Comparison of ENCODE assay signal across 23 cellular contexts in genomic region chr4:189124791-189125190, GRCh38.
"Had no signal": no experiment of that assay in that cellular context is flagged by ENCODE, and none has a peak within 500 bp of the region (broad histone marks: within the 10 kb centered on the region; RNA-seq: fewer than 3 reads in every experiment).

No MANE protein-coding gene starts in this region.

- H3K27me3 Mint-ChIP-seq: naive thymus-derived CD4-positive, alpha-beta T cell; stimulated activated naive B cell treated with anti-CD40 and anti-IgM and Interleukin-4, amounts not matched to agents 10 μg/mL and 1 μg/mL and 100 μg/mL, for 72 hours; stimulated activated naive CD8-positive, alpha-beta T cell treated with anti-CD3 and anti-CD28 coated beads, Interleukin-15, Interleukin-2, amounts not matched to agents 100 ng/mL and 50 ng/mL, for 24 hours had no signal

- H3K27me3 ChIP-seq: neural progenitor cell, pancreas, right atrium auricular region, suprapubic skin, testis, tibial artery, transverse colon, upper lobe of right lung, uterus had no signal

- DNase-seq: naive thymus-derived CD4-positive, alpha-beta T cell; natural killer cell; stimulated activated CD4-positive, alpha-beta T cell treated with anti-CD3 and anti-CD28 coated beads, Interleukin-15, amount 100 ng/mL, for 24 hours; stimulated activated CD4-positive, alpha-beta T cell treated with anti-CD3 and anti-CD28 coated beads, Interleukin-2, amount 100 ng/mL, for 24 hours; stimulated activated CD4-positive, alpha-beta T cell treated with anti-CD3 and anti-CD28 coated beads, Interleukin-2, amount 100 ng/mL, for 48 hours; stimulated activated CD4-positive, alpha-beta T cell treated with anti-CD3 and anti-CD28 coated beads, Interleukin-4, amount 100 ng/mL, for 24 hours; stimulated activated naive B cell treated with anti-CD40 and anti-IgM and Interleukin-4, amounts not matched to agents 10 μg/mL and 1 μg/mL and 100 μg/mL, for 72 hours; stimulated activated naive CD4-positive, alpha-beta T cell treated with Interleukin-2 at 50 U/mL for 16 hours; tibial artery; transverse colon; upper lobe of right lung; uterus had no signal

- H2AFZ ChIP-seq: neural progenitor cell had no signal

- H3K9me3 ChIP-seq: pancreas, prostate gland, right atrium auricular region, suprapubic skin, testis, tibial artery, upper lobe of right lung, uterus had no signal

- ATAC-seq: naive thymus-derived CD4-positive, alpha-beta T cell; natural killer cell; stimulated activated effector memory CD8-positive, alpha-beta T cell treated with anti-CD3 and anti-CD28 coated beads, Interleukin-12 subunit alpha, Interleukin-12 subunit beta, amount 100 ng/mL, for 72 hours; stimulated activated naive B cell treated with anti-CD40 and anti-IgM and Interleukin-4, amounts not matched to agents 10 μg/mL and 1 μg/mL and 100 μg/mL, for 72 hours; upper lobe of right lung had no signal

- H3K4me3 Mint-ChIP-seq: naive thymus-derived CD4-positive, alpha-beta T cell; natural killer cell; nephron; neural progenitor cell; stimulated activated effector memory CD8-positive, alpha-beta T cell treated with anti-CD3 and anti-CD28 coated beads, Interleukin-12 subunit alpha, Interleukin-12 subunit beta, amount 100 ng/mL, for 72 hours; stimulated activated naive B cell treated with anti-CD40 and anti-IgM and Interleukin-4, amounts not matched to agents 10 μg/mL and 1 μg/mL and 100 μg/mL, for 72 hours; stimulated activated naive CD8-positive, alpha-beta T cell treated with anti-CD3 and anti-CD28 coated beads, Interleukin-15, Interleukin-2, amounts not matched to agents 100 ng/mL and 50 ng/mL, for 24 hours; type B pancreatic cell had no signal

- H3K36me3 Mint-ChIP-seq: naive thymus-derived CD4-positive, alpha-beta T cell; neural progenitor cell; stimulated activated effector memory CD8-positive, alpha-beta T cell treated with anti-CD3 and anti-CD28 coated beads, Interleukin-12 subunit alpha, Interleukin-12 subunit beta, amount 100 ng/mL, for 72 hours; stimulated activated naive B cell treated with anti-CD40 and anti-IgM and Interleukin-4, amounts not matched to agents 10 μg/mL and 1 μg/mL and 100 μg/mL, for 72 hours; type B pancreatic cell had no signal

- H3K9me3 Mint-ChIP-seq: type B pancreatic cell had no signal

- H3K4me1 Mint-ChIP-seq: naive thymus-derived CD4-positive, alpha-beta T cell; natural killer cell; nephron; neural progenitor cell; stimulated activated effector memory CD8-positive, alpha-beta T cell treated with anti-CD3 and anti-CD28 coated beads, Interleukin-12 subunit alpha, Interleukin-12 subunit beta, amount 100 ng/mL, for 72 hours; stimulated activated naive B cell treated with anti-CD40 and anti-IgM and Interleukin-4, amounts not matched to agents 10 μg/mL and 1 μg/mL and 100 μg/mL, for 72 hours had no signal

- H3K4me2 ChIP-seq: neural progenitor cell had no signal

- H3K4me1 ChIP-seq: neural progenitor cell, pancreas, prostate gland, right atrium auricular region, suprapubic skin, testis, tibial artery, transverse colon, upper lobe of right lung, uterus had no signal

- H3K27ac ChIP-seq: neural progenitor cell, pancreas, prostate gland, right atrium auricular region, skin epidermis, suprapubic skin, testis, tibial artery, transverse colon, upper lobe of right lung, uterus had no signal

- H3K27ac Mint-ChIP-seq: naive thymus-derived CD4-positive, alpha-beta T cell; natural killer cell; neural progenitor cell; stimulated activated effector memory CD8-positive, alpha-beta T cell treated with anti-CD3 and anti-CD28 coated beads, Interleukin-12 subunit alpha, Interleukin-12 subunit beta, amount 100 ng/mL, for 72 hours; stimulated activated naive B cell treated with anti-CD40 and anti-IgM and Interleukin-4, amounts not matched to agents 10 μg/mL and 1 μg/mL and 100 μg/mL, for 72 hours; stimulated activated naive CD8-positive, alpha-beta T cell treated with anti-CD3 and anti-CD28 coated beads, Interleukin-15, Interleukin-2, amounts not matched to agents 100 ng/mL and 50 ng/mL, for 24 hours; type B pancreatic cell had no signal

- H3K9ac ChIP-seq: neural progenitor cell had no signal

- H3K36me3 ChIP-seq: neural progenitor cell, pancreas, prostate gland, right atrium auricular region, suprapubic skin, tibial artery, transverse colon, upper lobe of right lung, uterus had no signal

- FAIRE-seq: pancreas had no signal

- H3K4me3 ChIP-seq: neural progenitor cell, pancreas, prostate gland, right atrium auricular region, skin epidermis, suprapubic skin, testis, tibial artery, transverse colon, upper lobe of right lung, uterus had no signal
